Comparison of ENCODE assay signal across 16 cellular contexts in genomic region chr1:209527993-209528392, GRCh38. TPM values are rescaled to one million over a fixed set of nuclear protein-coding genes. Genes with fewer than 3 reads are reported as not detected.
DNase-seq lines count a peak whose midpoint lies in the region; ATAC-seq, FAIRE-seq and TF ChIP-seq lines count a peak whose summit lies in the region.
"Had no signal": no experiment of that assay in that cellular context is flagged by ENCODE, and none has a peak within 500 bp of the region (broad histone marks: within the 10 kb centered on the region; RNA-seq: fewer than 3 reads in every experiment).

No MANE protein-coding gene starts in this region.

- no peaks in the 10 kb centered on the region for H3K9me3 ChIP-seq in RWPE2 (ENCODE audit: severe bottlenecking)
- no peaks in the 10 kb centered on the region for H3K9me3 ChIP-seq in small intestine (ENCODE audit: control insufficient read depth, low read depth)
- H3K9me3 ChIP-seq in transverse colon = no peaks in the 10 kb centered on the region

- no peak for TF ChIP-seq POLR2A in transverse colon (IDR thresholded peaks at IDR 0.05)

- peak overlapping the region; percentile 69 for H3K27ac ChIP-seq in RWPE2 (ENCODE audit: poor library complexity, severe bottlenecking)
- H3K27ac ChIP-seq in small intestine (ENCODE audit: low read depth in 1 of 2, low read length in 1 of 2) = no peak overlapping the region
- H3K27ac ChIP-seq in transverse colon = no peak overlapping the region
- H3K27ac ChIP-seq: PC-9 had no signal

- 13 to 52% (median 14%) methylated on average over 4 of the region's 4 CpGs for WGBS in small intestine, 3 donors
- WGBS in transverse colon (ENCODE audit: low coverage in 1 of 2), 2 donors = 45 to 63% methylated on average over 2 to 4 of the region's 4 CpGs

- no peaks in the 10 kb centered on the region for H3K27me3 ChIP-seq in RWPE2 (ENCODE audit: insufficient read depth, poor library complexity, severe bottlenecking)
- no peaks in the 10 kb centered on the region for H3K27me3 ChIP-seq in kidney epithelial cell (ENCODE audit: control insufficient read depth, insufficient read depth, low read length)
- H3K27me3 ChIP-seq in small intestine (ENCODE audit: control insufficient read depth in 2 of 2, insufficient read depth in 2 of 2, low read length in 2 of 2) = no peaks in the 10 kb centered on the region
- no peaks in the 10 kb centered on the region for H3K27me3 ChIP-seq in transverse colon

- TF ChIP-seq CTCF in RWPE2 (IDR thresholded peaks at IDR 0.05; ENCODE audit: poor library complexity, severe bottlenecking) (no peak), kidney epithelial cell (IDR thresholded peaks at IDR 0.05; ENCODE audit: insufficient read depth, low read length, poor library complexity, severe bottlenecking) (no peak), transverse colon (IDR thresholded peaks at IDR 0.05) (no peak)

- intact Hi-C loops in transverse colon (cut with DNase I; ENCODE audit: low total_unique reads) = no loop called here

- TF ChIP-seq EP300 in transverse colon (IDR thresholded peaks at IDR 0.05; ENCODE audit: low read depth) = no peak

- H3K4me1 ChIP-seq in RWPE2 (ENCODE audit: insufficient read depth, poor library complexity, severe bottlenecking) = peaks cover 17% of the 10 kb centered on the region
- H3K4me1 ChIP-seq in small intestine (ENCODE audit: control insufficient read depth in 2 of 2, insufficient read depth in 1 of 2, low read depth in 1 of 2, low read length in 1 of 2) = no peaks in the 10 kb centered on the region
- no peaks in the 10 kb centered on the region for H3K4me1 ChIP-seq in transverse colon

- in situ Hi-C loops in transverse colon (cut with MboI; ENCODE audit: low pct_ligation_motif_present in 1 of 4, low pct_unique_long_range_greater_than_20kb in 1 of 4, low sequenced_read_pairs in 3 of 4) = no loop called here

- no peaks in the 10 kb centered on the region for H3K36me3 ChIP-seq in RWPE2 (ENCODE audit: low read depth)
- H3K36me3 ChIP-seq in kidney epithelial cell (ENCODE audit: control insufficient read depth, insufficient read depth, low read length) = no peaks in the 10 kb centered on the region
- no peaks in the 10 kb centered on the region for H3K36me3 ChIP-seq in small intestine (ENCODE audit: control insufficient read depth in 2 of 2, insufficient read depth in 2 of 2, low read length in 2 of 2)
- H3K36me3 ChIP-seq in transverse colon = no peaks in the 10 kb centered on the region

- DNase-seq in HK-2 (ENCODE audit: unreplicated experiment) (peak; percentile 93), RWPE2 (ENCODE audit: low spot score) (no peak), kidney epithelial cell (ENCODE audit: low read depth) (peak; percentile 92), small intestine (peak; percentile 67), transverse colon (no peak), hypothalamus (lab: John Stamatoyannopoulos, UW) (no peak)
- DNase-seq: activated CD8-positive, alpha-beta T cell treated with anti-CD3 and anti-CD28 coated beads, Interleukin-2, amount 10 ng/mL, durations not matched to agents 7 days and 5 days; activated naive CD4-positive, alpha-beta T cell treated with Interleukin-2 at 50 U/mL for 16 hours; CD8-positive, alpha-beta memory T cell; NCI-H1930; PC-9; T-helper 2 cell had no signal

- FAIRE-seq in small intestine (lab: Jason Lieb, UNC) = no peak
- FAIRE-seq: colon had no signal

- peak; percentile 53; the same call in 1 of the 3 replicates for ATAC-seq in RWPE2 (ENCODE audit: low read depth)
- no peak for ATAC-seq in GM19455 (IDR thresholded peaks at IDR 0.05; ENCODE audit: unreplicated experiment)
- ATAC-seq in GM18870 (IDR thresholded peaks at IDR 0.05; ENCODE audit: unreplicated experiment) = no peak
- ATAC-seq: activated CD8-positive, alpha-beta T cell treated with anti-CD3 and anti-CD28 coated beads, Interleukin-2, amount 10 ng/mL, durations not matched to agents 7 days and 5 days had no signal

- no peak overlapping the region for H3K4me3 ChIP-seq in RWPE2 (ENCODE audit: severe bottlenecking)
- no peak overlapping the region for H3K4me3 ChIP-seq in kidney epithelial cell (ENCODE audit: low read depth, low read length)
- no peak overlapping the region for H3K4me3 ChIP-seq in small intestine (ENCODE audit: low read depth in 1 of 2, low read length in 2 of 2)
- H3K4me3 ChIP-seq in transverse colon = no peak overlapping the region
- H3K4me3 ChIP-seq: PC-9 had no signal

RNA-seq across cellular contexts. Expression of gene CAMK1G, which starts 55.5 kb away (rescaled TPM):
- total RNA-seq in kidney epithelial cell (0.14 and 0.21 TPM in 2 replicates), transverse colon (not detected)
- polyA plus RNA-seq in small intestine = under 1 TPM in 1 of 3 donors, not detected in 2; 0.37 TPM
- total RNA-seq: activated CD8-positive, alpha-beta T cell treated with anti-CD3 and anti-CD28 coated beads, Interleukin-2, amount 10 ng/mL, durations not matched to agents 7 days and 5 days; CD8-positive, alpha-beta memory T cell; PC-9; posterior vena cava had no signal
- polyA plus RNA-seq: CD8-positive, alpha-beta memory T cell had no signal

Comparison
In these comparisons a context has a peak if more than half of its experiments do, and no peak if none do; other contexts are left out.
1. DNase-seq: peak in HK-2 (single experiment), kidney epithelial cell (single experiment) and small intestine (single experiment); none in RWPE2 (single experiment), transverse colon (single experiment) and hypothalamus (0 of 51).